17 cellular contexts compared by ENCODE assay signal in the genomic region with DNA sequence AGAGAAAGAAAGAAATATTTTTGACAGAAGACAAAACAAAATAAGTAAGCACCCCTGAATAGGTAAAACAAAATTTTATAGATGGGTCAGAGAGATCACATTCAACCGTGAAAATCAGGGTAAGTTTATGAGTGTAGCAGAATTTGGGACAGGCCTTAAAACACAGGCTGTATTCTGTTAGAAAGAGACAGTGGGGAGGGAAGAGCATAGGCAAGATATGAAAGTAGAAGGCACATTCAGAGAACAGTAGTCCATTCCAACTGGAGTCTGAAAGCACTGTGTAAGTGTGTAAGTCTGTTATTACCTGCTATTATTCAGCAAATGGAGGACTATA. TPM values are rescaled to one million over a fixed set of nuclear protein-coding genes. Genes with fewer than 3 reads are reported as not detected.
DNase-seq lines count a peak whose midpoint lies in the region; ATAC-seq and TF ChIP-seq lines count a peak whose summit lies in the region.
"Had no signal": no experiment of that assay in that cellular context is flagged by ENCODE, and none has a peak within 500 bp of the region (broad histone marks: within the 10 kb centered on the region; RNA-seq: fewer than 3 reads in every experiment).

No MANE protein-coding gene starts in this region.

- peak overlapping the region; percentile 53; the same call in 1 of the 3 replicates for H2BK15ac ChIP-seq in IMR-90 (ENCODE audit: low read depth, low read length)

- TF ChIP-seq CTCF in IMR-90 (conservative IDR thresholded peaks at IDR 0.05; ENCODE audit: low read depth, low read length) (no peak), ascending aorta (IDR thresholded peaks at IDR 0.05) (no peak), thoracic aorta (IDR thresholded peaks at IDR 0.05) (no peak)

- H3K4me3 Mint-ChIP-seq in natural killer cell treated with Interleukin-12 subunit alpha and Interleukin-12 subunit beta and Interleukin-15 and Interleukin-18, amount 100 ng/mL, for 72 hours: no peak overlapping the region
- H3K4me3 Mint-ChIP-seq: effector memory CD8-positive, alpha-beta T cell; memory B cell; T-helper 1 cell treated with Interleukin-12 subunit alpha and Interleukin-12 subunit beta and Interleukin-4 antibody, amounts not matched to agents 30 μg/mL and 1 μg/mL, for 36 hours had no signal

- H3K9ac ChIP-seq in IMR-90 (ENCODE audit: low read depth, low read length): no peak overlapping the region

- in situ Hi-C loops in IMR-90 (cut with MboI; ENCODE audit: low sequenced_read_pairs): no loop called here

- H2AK5ac ChIP-seq in IMR-90 (ENCODE audit: low read depth, low read length): peak overlapping the region; percentile 54; the same call in 1 of the 2 replicates

- peaks cover 11% of the 10 kb centered on the region; the same call in 1 of the 2 replicates for H3K9me1 ChIP-seq in IMR-90 (ENCODE audit: insufficient read depth, low read length)

- H3K56ac ChIP-seq in IMR-90 (ENCODE audit: extremely low read depth, insufficient read depth, low read length): 0 out of 2 replicates have a peak overlapping the region, but pooled peaks have one; percentile 9

- no peaks in the 10 kb centered on the region for H3K9me3 Mint-ChIP-seq in natural killer cell treated with Interleukin-12 subunit alpha and Interleukin-12 subunit beta and Interleukin-15 and Interleukin-18, amount 100 ng/mL, for 72 hours
- H3K9me3 Mint-ChIP-seq: effector memory CD8-positive, alpha-beta T cell; T-helper 1 cell treated with Interleukin-12 subunit alpha and Interleukin-12 subunit beta and Interleukin-4 antibody, amounts not matched to agents 30 μg/mL and 1 μg/mL, for 36 hours had no signal

- CTCF ChIA-PET in IMR-90 (lab: Yijun Ruan, JAX): interaction anchor here (1.1 to 1.5 kb wide), 2 partner anchors 13 to 148 kb away, joined by 3 to 4 read pairs; no protein-coding TSS in a partner anchor

- peak overlapping the region; percentile 77 for H3K14ac ChIP-seq in IMR-90 (replicated peaks; ENCODE audit: low read depth, low read length)

- H3K4me3 ChIP-seq in IMR-90 (ENCODE audit: insufficient read depth, low read depth, low read length): no peak overlapping the region
- H3K4me3 ChIP-seq in ascending aorta: no peak overlapping the region
- no peak overlapping the region for H3K4me3 ChIP-seq in mesodermal cell (ENCODE audit: extremely low read depth, insufficient read depth, low read length, poor library complexity, severe bottlenecking)
- no peak overlapping the region for H3K4me3 ChIP-seq in thoracic aorta
- H3K4me3 ChIP-seq: Peyer's patch had no signal

- H3K27ac ChIP-seq in IMR-90 (ENCODE audit: insufficient read depth, low read length): peak overlapping the region; percentile 35; the same call in 1 of the 2 replicates
- peak overlapping the region; percentile 56 to 65 for H3K27ac ChIP-seq in ascending aorta
- H3K27ac ChIP-seq in mesodermal cell (ENCODE audit: low read depth, low read length, severe bottlenecking): peak overlapping the region; percentile 80
- H3K27ac ChIP-seq in thoracic aorta: peak overlapping the region; percentile 63 to 65
- H3K27ac ChIP-seq: foreskin keratinocyte had no signal

- H4K5ac ChIP-seq in IMR-90 (ENCODE audit: low read depth, low read length): peak overlapping the region; percentile 61; the same call in 1 of the 2 replicates

- TF ChIP-seq RAD21 in IMR-90 (IDR thresholded peaks at IDR 0.05; ENCODE audit: low read length): no peak

- DNase-seq in IMR-90: no peak
- no peak for DNase-seq in ascending aorta (ENCODE audit: low spot score in 2 of 2)
- DNase-seq in thoracic aorta (ENCODE audit: low spot score): no peak
- no peak for DNase-seq in hypothalamus (lab: John Stamatoyannopoulos, UW)
- no peak for DNase-seq in natural killer cell treated with Interleukin-12 subunit alpha and Interleukin-12 subunit beta and Interleukin-15 and Interleukin-18, amount 100 ng/mL, for 72 hours (ENCODE audit: low spot score)
- DNase-seq in occipital lobe (lab: John Stamatoyannopoulos, UW): no peak
- DNase-seq: activated CD4-positive, alpha-beta T cell treated with anti-CD3 and anti-CD28 coated beads, Interleukin-2, amount 50 U/mL, for 1 hour; activated T-cell treated with anti-CD3 and anti-CD28 coated beads, Interleukin-2, amount 50 U/mL, for 48 hours; effector memory CD8-positive, alpha-beta T cell; NCI-H524 treated with DMSO at 0.1 percent for 48 hours; Peyer's patch; stimulated activated CD4-positive, alpha-beta T cell treated with anti-CD3 and anti-CD28 coated beads, Interleukin-15, amount 100 ng/mL, for 24 hours had no signal

- H2AFZ ChIP-seq in IMR-90 (replicated peaks; ENCODE audit: low read length, poor library complexity): no peak overlapping the region

- WGBS in IMR-90 (ENCODE audit: extremely low coverage in 2 of 2, insufficient read length in 1 of 2), 2 experiments: 80% methylated on average over 1 of the region's 1 CpG; no CpG with 5 or more reads in 1 of the 2 experiments
- 83 to 100% methylated on average over 1 of the region's 1 CpG for WGBS in mesodermal cell (ENCODE audit: insufficient coverage in 2 of 2), 2 experiments

- no peak for TF ChIP-seq POLR2A in IMR-90 (IDR thresholded peaks at IDR 0.05; ENCODE audit: low read depth, low read length)

- peak overlapping the region; percentile 7 to 62; a peak in 3 of 4 replicates for H4K8ac ChIP-seq in IMR-90 (ENCODE audit: low read depth in 2 of 2, low read length in 2 of 2)

- POLR2A ChIA-PET in IMR-90 (lab: Charles Lee; ENCODE audit: unreplicated experiment): interaction anchor here (0.5 to 0.6 kb wide), 2 partner anchors 27 to 250 kb away, joined by 3 to 4 read pairs; no protein-coding TSS in a partner anchor

- no peaks in the 10 kb centered on the region for H3K27me3 Mint-ChIP-seq in natural killer cell treated with Interleukin-12 subunit alpha and Interleukin-12 subunit beta and Interleukin-15 and Interleukin-18, amount 100 ng/mL, for 72 hours
- H3K27me3 Mint-ChIP-seq: effector memory CD8-positive, alpha-beta T cell; memory B cell had no signal

- dilution Hi-C loops in IMR-90 (cut with HindIII; ENCODE audit: low sequenced_read_pairs, unreplicated experiment): no loop called here

- peak overlapping the region; percentile 91 for H2BK120ac ChIP-seq in IMR-90 (ENCODE audit: low read depth, low read length)

- peaks cover 3% of the 10 kb centered on the region for H3K36me3 Mint-ChIP-seq in natural killer cell treated with Interleukin-12 subunit alpha and Interleukin-12 subunit beta and Interleukin-15 and Interleukin-18, amount 100 ng/mL, for 72 hours

- H2BK5ac ChIP-seq in IMR-90 (ENCODE audit: low read depth, low read length, poor library complexity, severe bottlenecking): peak overlapping the region; percentile 36

- H3K36me3 ChIP-seq in IMR-90 (ENCODE audit: control insufficient read depth, insufficient read depth, low read length) (peaks cover 4% of the 10 kb centered on the region), ascending aorta (no peaks in the 10 kb centered on the region), mesodermal cell (ENCODE audit: control insufficient read depth, insufficient read depth, low read length) (peaks cover 19% of the 10 kb centered on the region), thoracic aorta (no peaks in the 10 kb centered on the region)

- H3K9me3 ChIP-seq in IMR-90 (ENCODE audit: control insufficient read depth, insufficient read depth, low read length): no peaks in the 10 kb centered on the region
- no peaks in the 10 kb centered on the region for H3K9me3 ChIP-seq in ascending aorta
- peaks cover under 1% of the 10 kb centered on the region for H3K9me3 ChIP-seq in mesodermal cell (ENCODE audit: control insufficient read depth, low read length)
- H3K9me3 ChIP-seq in thoracic aorta: no peaks in the 10 kb centered on the region
- H3K9me3 ChIP-seq: Peyer's patch had no signal

- H3K4me1 Mint-ChIP-seq in natural killer cell treated with Interleukin-12 subunit alpha and Interleukin-12 subunit beta and Interleukin-15 and Interleukin-18, amount 100 ng/mL, for 72 hours (ENCODE audit: low read depth in 2 of 2): peaks cover 3 to 5% of the 10 kb centered on the region in 2 donors

- peaks cover 5 to 27% of the 10 kb centered on the region in 2 experiments; a peak in 3 of 4 replicates for H3K79me1 ChIP-seq in IMR-90 (ENCODE audit: low read depth in 1 of 2, low read length in 2 of 2)

- H3K4me1 ChIP-seq in IMR-90 (ENCODE audit: control insufficient read depth, insufficient read depth, low read length) (peaks cover 7% of the 10 kb centered on the region), ascending aorta (peaks cover 0 to 27% of the 10 kb centered on the region in 2 donors), mesodermal cell (ENCODE audit: control insufficient read depth, insufficient read depth, low read length, poor library complexity, severe bottlenecking) (no peaks in the 10 kb centered on the region), thoracic aorta (ENCODE audit: control insufficient read depth in 1 of 2, low read depth in 2 of 2) (peaks cover 18 to 34% of the 10 kb centered on the region in 2 donors)
- H3K4me1 ChIP-seq: foreskin keratinocyte, Peyer's patch had no signal

- peak overlapping the region; percentile 72; the same call in 1 of the 2 replicates for H3K23ac ChIP-seq in IMR-90 (ENCODE audit: low read depth, low read length)

- intact Hi-C loops in IMR-90 (cut with micrococcal nuclease) (no loop called here), ascending aorta (cut with DNase I) (no loop called here)

- peak overlapping the region; percentile 87 for H2BK20ac ChIP-seq in IMR-90 (ENCODE audit: low read depth, low read length)

- H2AK9ac ChIP-seq in IMR-90 (replicated peaks; ENCODE audit: low read depth, low read length, poor library complexity): no peak overlapping the region

- no TSS peak for BruUV-seq in IMR-90 (replicated peaks; lab: Mats Ljungman, UMichigan)

- peak overlapping the region; percentile 71 for H3K18ac ChIP-seq in IMR-90 (ENCODE audit: low read depth, low read length)

- H3K27me3 ChIP-seq in IMR-90 (ENCODE audit: control insufficient read depth, insufficient read depth, low read length) (no peaks in the 10 kb centered on the region), ascending aorta (no peaks in the 10 kb centered on the region), thoracic aorta (replicated peaks; ENCODE audit: insufficient read depth) (no peaks in the 10 kb centered on the region)
- H3K27me3 ChIP-seq: foreskin keratinocyte, Peyer's patch had no signal

- peak overlapping the region; percentile 74; the same call in 1 of the 2 replicates for H4K91ac ChIP-seq in IMR-90 (ENCODE audit: insufficient read depth, low read depth, low read length)

- peak overlapping the region in 1 of 2 donors; percentile 19 for H3K27ac Mint-ChIP-seq in natural killer cell treated with Interleukin-12 subunit alpha and Interleukin-12 subunit beta and Interleukin-15 and Interleukin-18, amount 100 ng/mL, for 72 hours
- H3K27ac Mint-ChIP-seq: effector memory CD8-positive, alpha-beta T cell; T-helper 1 cell treated with Interleukin-12 subunit alpha and Interleukin-12 subunit beta and Interleukin-4 antibody, amounts not matched to agents 30 μg/mL and 1 μg/mL, for 36 hours had no signal

- no peak overlapping the region for H3K4me2 ChIP-seq in IMR-90 (ENCODE audit: low read depth, low read length)

- peak overlapping the region; percentile 75; the same call in 1 of the 2 replicates for H3K4ac ChIP-seq in IMR-90 (ENCODE audit: low read depth, low read length)

- ATAC-seq in IMR-90 (ENCODE audit: low read depth) (no peak), thoracic aorta (ENCODE audit: insufficient number of reproducible peaks, low FRiP score, low read depth) (no peak), HG02610 (IDR thresholded peaks at IDR 0.05; ENCODE audit: unreplicated experiment) (no peak)
- ATAC-seq in natural killer cell treated with Interleukin-12 subunit alpha and Interleukin-12 subunit beta and Interleukin-15 and Interleukin-18, amount 100 ng/mL, for 72 hours: no peak
- ATAC-seq: effector memory CD8-positive, alpha-beta T cell had no signal

- H4K20me1 ChIP-seq in IMR-90 (ENCODE audit: insufficient read depth, low read length): no peaks in the 10 kb centered on the region

RNA-seq across cellular contexts. Expression of a gene that starts 38.6 kb away (rescaled TPM):
- total RNA-seq in IMR-90 (2012; rRNA removed): 80.3 and 90.5 TPM in 2 replicates
- 38.7 and 46.9 TPM in 2 replicates for polyA plus RNA-seq in IMR-90 (2012; rRNA removed)
- 21.4 and 34.8 TPM in 2 replicates for polyA plus RNA-seq in IMR-90 (2012; cell fraction: cytosol; rRNA removed)
- polyA plus RNA-seq in IMR-90 (2012; cell fraction: nucleus; rRNA removed; ENCODE audit: low replicate concordance): 20.3 and 37.8 TPM in 2 replicates
- total RNA-seq in ascending aorta: 28.2 TPM
- polyA plus RNA-seq in mesodermal cell (2013, experiment 1 of 2): 51.8 TPM
- 59.2 TPM for polyA plus RNA-seq in mesodermal cell (2013, experiment 2 of 2)
- 10 to 100 TPM; 42.9 to 58.8 TPM for total RNA-seq in thoracic aorta
- 10 to 100 TPM; 43.1 to 61.0 TPM for total RNA-seq in natural killer cell treated with Interleukin-12 subunit alpha and Interleukin-12 subunit beta and Interleukin-15 and Interleukin-18, amount 100 ng/mL, for 72 hours
- 69.4 TPM for total RNA-seq in occipital lobe

RNA-seq across cellular contexts. Expression of a gene that starts 38.8 kb away (rescaled TPM):
- total RNA-seq in IMR-90 (2012; rRNA removed) (9.9 and 10.0 TPM in 2 replicates), ascending aorta (0.85 TPM), thoracic aorta (1 to 10 TPM; 2.8 to 5.3 TPM), occipital lobe (10.5 TPM)
- polyA plus RNA-seq in IMR-90 (2012; rRNA removed): 5.2 and 6.5 TPM in 2 replicates
- polyA plus RNA-seq in IMR-90 (2012; cell fraction: cytosol; rRNA removed): 1.6 and 2.2 TPM in 2 replicates
- 3.1 and 8.4 TPM in 2 replicates for polyA plus RNA-seq in IMR-90 (2012; cell fraction: nucleus; rRNA removed; ENCODE audit: low replicate concordance)
- polyA plus RNA-seq in mesodermal cell (2013, experiment 1 of 2): 7.3 TPM
- polyA plus RNA-seq in mesodermal cell (2013, experiment 2 of 2): 9.1 TPM
- total RNA-seq in natural killer cell treated with Interleukin-12 subunit alpha and Interleukin-12 subunit beta and Interleukin-15 and Interleukin-18, amount 100 ng/mL, for 72 hours: 10 to 100 TPM in 1 of 2 donors, 1 to 10 TPM in 1; 8.0 to 11.3 TPM
